ENCODE assay signal across 1 cellular context in the genomic region with DNA sequence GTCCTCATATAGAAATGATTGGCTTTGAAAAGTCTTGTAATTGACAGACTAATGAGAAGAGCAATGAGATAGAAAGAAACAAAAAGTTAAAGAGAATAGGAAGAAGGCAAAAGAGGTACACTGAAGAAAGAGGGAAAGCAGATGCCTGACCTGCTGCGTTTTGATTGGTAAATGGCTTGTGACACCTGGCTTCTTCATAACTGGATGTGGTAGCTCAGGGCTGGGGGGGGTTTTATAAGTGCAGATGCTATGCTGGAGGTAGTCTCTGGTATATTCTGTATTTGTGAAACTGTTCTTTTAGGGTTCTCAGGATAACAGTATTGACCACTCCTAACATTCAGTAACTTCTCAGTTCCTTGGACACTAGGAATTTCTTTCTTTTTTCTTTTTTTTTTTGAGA.
TF ChIP-seq lines count a peak whose summit lies in the region.

No MANE protein-coding gene starts in this region.

TF ChIP-seq in endothelial cell of umbilical vein, 7 proteins besides CTCF, POLR2A, EP300 and RAD21 (continued from another document):
- TF ChIP-seq FOS (IDR thresholded peaks at IDR 0.05; ENCODE audit: borderline replicate concordance, insufficient read depth, low read length) (no peak), JUN (IDR thresholded peaks at IDR 0.05; ENCODE audit: borderline replicate concordance, insufficient read depth, insufficient read length, low read depth) (no peak), EZH2 (IDR thresholded peaks at IDR 0.05; ENCODE audit: borderline replicate concordance, low read depth, low read length, severe bottlenecking) (no peak)
- TF ChIP-seq, protein P1, sequence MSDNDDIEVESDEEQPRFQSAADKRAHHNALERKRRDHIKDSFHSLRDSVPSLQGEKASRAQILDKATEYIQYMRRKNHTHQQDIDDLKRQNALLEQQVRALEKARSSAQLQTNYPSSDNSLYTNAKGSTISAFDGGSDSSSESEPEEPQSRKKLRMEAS (IDR thresholded peaks at IDR 0.05; ENCODE audit: insufficient read depth, insufficient read length), result no peak
TF ChIP-seq in endothelial cell of umbilical vein: peak in this region for 0.
